ENCODE assay signal across 9 cellular contexts in the genomic region with DNA sequence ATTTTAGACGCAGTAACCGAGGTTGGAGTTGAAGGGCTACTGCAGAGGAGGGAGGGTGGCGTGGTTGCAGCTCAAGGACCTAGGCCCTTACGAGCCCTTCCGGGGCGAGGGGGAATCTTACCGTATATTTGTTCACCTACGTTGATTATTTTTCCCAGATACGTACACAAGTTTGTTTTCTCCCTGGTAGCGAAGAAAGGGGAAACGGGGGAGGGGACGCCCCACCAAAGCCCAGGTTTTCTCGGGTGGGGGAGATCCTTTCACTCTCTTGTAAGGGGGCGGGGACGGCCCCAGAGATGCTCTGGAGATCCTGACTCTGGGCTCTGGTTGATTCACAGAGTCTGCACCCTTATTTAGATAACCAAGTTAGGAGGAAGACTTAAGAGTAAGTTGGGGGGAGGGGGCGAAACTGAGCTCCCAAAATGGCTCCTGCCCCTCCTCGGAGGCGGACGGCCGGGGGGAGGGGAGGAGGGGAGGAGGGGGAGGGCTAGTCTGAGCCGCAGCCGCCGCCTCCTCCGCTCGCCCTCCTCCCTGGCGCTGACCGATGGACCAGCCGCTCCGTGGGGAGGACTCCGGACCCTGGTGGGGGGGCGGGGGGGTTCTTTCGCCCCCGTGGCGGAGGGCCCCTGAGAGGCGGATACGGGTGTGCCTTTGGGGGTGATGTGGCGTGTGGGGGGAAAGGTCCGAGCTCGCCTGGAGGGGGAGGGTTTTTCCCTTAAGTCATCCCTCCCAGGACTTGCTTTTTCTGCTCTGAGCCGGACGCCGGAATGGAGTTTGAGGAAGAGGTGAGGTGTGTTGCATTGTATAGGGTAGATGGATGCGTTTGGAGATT. TPM values are rescaled to one million over a fixed set of nuclear protein-coding genes. Genes with fewer than 3 reads are reported as not detected.
DNase-seq lines count a peak whose midpoint lies in the region; ATAC-seq and FAIRE-seq lines count a peak whose summit lies in the region.
"Had no signal": no experiment of that assay in that cellular context is flagged by ENCODE, and none has a peak within 500 bp of the region (broad histone marks: within the 10 kb centered on the region; RNA-seq: fewer than 3 reads in every experiment).

No MANE protein-coding gene starts in this region.

- no peak overlapping the region for H2BK12ac ChIP-seq in neuronal stem cell (ENCODE audit: low read length)

- H3K27me3 ChIP-seq in SJCRH30 = no peaks in the 10 kb centered on the region
- H3K27me3 ChIP-seq in neuronal stem cell (ENCODE audit: control insufficient read depth in 3 of 3, insufficient read depth in 3 of 3, low read depth in 1 of 3, low read length in 3 of 3) = no peaks in the 10 kb centered on the region

- H3K27ac ChIP-seq in SJCRH30 (peak overlapping the region; percentile 100), neuronal stem cell (replicated peaks; ENCODE audit: low read length) (peak overlapping the region; percentile 100), substantia nigra (ENCODE audit: low read depth, low read length, poor library complexity, severe bottlenecking) (peak overlapping the region; percentile 100)

- H2AK5ac ChIP-seq in neuronal stem cell (ENCODE audit: low read depth, low read length) = peak overlapping the region; percentile 98

- no peaks in the 10 kb centered on the region for H3K9me3 ChIP-seq in SJCRH30 (replicated peaks)
- H3K9me3 ChIP-seq in neuronal stem cell (replicated peaks in 1 of 2; ENCODE audit: control insufficient read depth in 2 of 2, insufficient read depth in 1 of 2, low read depth in 1 of 2, low read length in 2 of 2) = no peaks in the 10 kb centered on the region

- no peak overlapping the region for H3K14ac ChIP-seq in neuronal stem cell (ENCODE audit: low read length)

- H3K4me3 ChIP-seq in SJCRH30 (peak overlapping the region; percentile 86), neuronal stem cell (ENCODE audit: low read length in 2 of 2) (peak overlapping the region; percentile 90 to 94)

- peak overlapping the region; percentile 31 for H3K23ac ChIP-seq in neuronal stem cell (ENCODE audit: low read depth, low read length, poor library complexity)

- H4K91ac ChIP-seq in neuronal stem cell (ENCODE audit: low read depth, low read length, poor library complexity) = peak overlapping the region; percentile 93

- H3K9ac ChIP-seq in neuronal stem cell (ENCODE audit: low read depth, low read length, poor library complexity) = peak overlapping the region; percentile 96

- peak overlapping the region; percentile 76 for H2BK120ac ChIP-seq in neuronal stem cell (ENCODE audit: low read depth, low read length)

- WGBS in neuronal stem cell (ENCODE audit: extremely low coverage in 2 of 2, insufficient read length in 2 of 2, insufficient replicate concordance in 1 of 2), 2 donors = no CpG with 5 or more reads among the region's 43 CpGs

- peak overlapping the region; percentile 8 for H2BK15ac ChIP-seq in neuronal stem cell (ENCODE audit: low read length)

- H3K4me2 ChIP-seq in neuronal stem cell (ENCODE audit: insufficient read depth, low read length, poor library complexity, severe bottlenecking) = peak overlapping the region; percentile 79

- H3K36me3 ChIP-seq in SJCRH30 (peaks cover 47% of the 10 kb centered on the region), neuronal stem cell (replicated peaks in 1 of 2; ENCODE audit: control insufficient read depth in 2 of 2, insufficient read depth in 2 of 2, low read length in 2 of 2) (peaks cover 21 to 40% of the 10 kb centered on the region in 2 donors)

- H2AFZ ChIP-seq in neuronal stem cell (ENCODE audit: low read length) = peak overlapping the region; percentile 14

- H3K79me1 ChIP-seq in neuronal stem cell (ENCODE audit: low read depth, low read length) = peaks cover 3% of the 10 kb centered on the region

- in situ Hi-C loops in KBM-7 (cut with MboI; ENCODE audit: low pct_unique_long_range_greater_than_20kb, low sequenced_read_pairs) = no loop called here

- peak overlapping the region; percentile 100 for H3K18ac ChIP-seq in neuronal stem cell (ENCODE audit: low read length)

- H4K8ac ChIP-seq in neuronal stem cell (ENCODE audit: low read depth, low read length) = no peak overlapping the region

- DNase-seq in D341Med (ENCODE audit: low spot score) (peak; percentile 66), KBM-7 (peak; percentile 74), SJCRH30 (peak; percentile 87 to 89), frontal cortex (ENCODE audit: low spot score in 2 of 2) (peak; percentile 48 to 71), neuronal stem cell (ENCODE audit: low spot score) (peak; percentile 70), substantia nigra (lab: John Stamatoyannopoulos, UW) (peak in 47 of 49 donors; percentile 29 to 89 (median 65))
- DNase-seq in activated naive CD4-positive, alpha-beta T cell treated with Interleukin-2 at 50 U/mL for 16 hours = peak; percentile 86

- no peaks in the 10 kb centered on the region for H3K4me1 ChIP-seq in SJCRH30
- H3K4me1 ChIP-seq in neuronal stem cell (ENCODE audit: control insufficient read depth in 2 of 2, insufficient read depth in 1 of 2, low read depth in 1 of 2, low read length in 2 of 2) = peaks cover 7% of the 10 kb centered on the region in 2 donors

- peak overlapping the region; percentile 93 for H3K4ac ChIP-seq in neuronal stem cell (ENCODE audit: low read length)

- no peak for ATAC-seq in HG02798 (IDR thresholded peaks at IDR 0.05; ENCODE audit: poor library complexity, unreplicated experiment)

- peak overlapping the region; percentile 99 for H2BK5ac ChIP-seq in neuronal stem cell (ENCODE audit: low read length)

- no peak for FAIRE-seq in frontal cortex (lab: Jason Lieb, UNC)

RNA-seq across cellular contexts. Expression of a gene that starts 2.2 kb away (rescaled TPM):
- 178 and 199 TPM in 2 replicates for total RNA-seq in SJCRH30 (2014; rRNA removed; shearing (Covaris generic))
- total RNA-seq in frontal cortex = 55.8 TPM
- polyA plus RNA-seq in neuronal stem cell (2013, experiment 1 of 2) = 180 TPM
- 181 TPM for polyA plus RNA-seq in neuronal stem cell (2013, experiment 2 of 2)

RNA-seq across cellular contexts. Expression of a gene that starts 17.7 kb away (rescaled TPM):
- 0.14 and 0.51 TPM in 2 replicates for total RNA-seq in SJCRH30 (2014; rRNA removed; shearing (Covaris generic))
- 0.82 TPM for total RNA-seq in frontal cortex
- polyA plus RNA-seq in neuronal stem cell (2013, experiment 1 of 2) = 18.7 TPM
- 18.3 TPM for polyA plus RNA-seq in neuronal stem cell (2013, experiment 2 of 2)

RNA-seq across cellular contexts. Expression of a gene that starts 29.8 kb away (rescaled TPM):
- not detected in 2 replicates for total RNA-seq in SJCRH30 (2014; rRNA removed; shearing (Covaris generic))
- total RNA-seq in frontal cortex = 0.82 TPM
- 4.8 TPM for polyA plus RNA-seq in neuronal stem cell (2013, experiment 1 of 2)
- polyA plus RNA-seq in neuronal stem cell (2013, experiment 2 of 2) = 5.1 TPM

RNA-seq across cellular contexts. Expression of a gene that starts 38.8 kb away (rescaled TPM):
- total RNA-seq in SJCRH30 (2014; rRNA removed; shearing (Covaris generic)) = 0.16 TPM in 1 of 2 replicates, not detected in the other
- total RNA-seq in frontal cortex = 0.82 TPM
- polyA plus RNA-seq in neuronal stem cell (2013, experiment 1 of 2) = 12.8 TPM
- 13.6 TPM for polyA plus RNA-seq in neuronal stem cell (2013, experiment 2 of 2)
- total RNA-seq: pulmonary artery endothelial cell had no signal
